In genomic region chr10:129807211-129807610, GRCh38 we compare ENCODE assay signal across 23 cellular contexts.
DNase-seq lines count a peak whose midpoint lies in the region; ATAC-seq and TF ChIP-seq lines count a peak whose summit lies in the region.
"Had no signal": no experiment of that assay in that cellular context is flagged by ENCODE, and none has a peak within 500 bp of the region (broad histone marks: within the 10 kb centered on the region; RNA-seq: fewer than 3 reads in every experiment).

No MANE protein-coding gene starts in this region.

- H3K4ac ChIP-seq in neuronal stem cell (ENCODE audit: low read length) = no peak overlapping the region

- H4K91ac ChIP-seq in neuronal stem cell (ENCODE audit: low read depth, low read length, poor library complexity) = no peak overlapping the region

- WGBS in neuronal stem cell (ENCODE audit: extremely low coverage in 2 of 2, insufficient read length in 2 of 2, insufficient replicate concordance in 1 of 2), 2 donors = no CpG with 5 or more reads among the region's 7 CpGs
- 90 to 93% methylated on average over 4 to 7 of the region's 7 CpGs for WGBS in endodermal cell (ENCODE audit: insufficient coverage in 1 of 2, insufficient read length in 1 of 2), 2 experiments

- no peak overlapping the region for H2BK5ac ChIP-seq in neuronal stem cell (ENCODE audit: low read length)

- H3K4me3 ChIP-seq in right atrium auricular region (no peak overlapping the region), neuronal stem cell (ENCODE audit: low read length in 2 of 2) (no peak overlapping the region), endodermal cell (ENCODE audit: low read length) (no peak overlapping the region)
- H3K4me3 ChIP-seq: A549; BLaER1 treated with 17β-estradiol and CSF1 and Interleukin-3, amounts not matched to agents 10 nM and 100 nM; GM12878 had no signal

- H3K9me3 ChIP-seq in right atrium auricular region (peaks cover 0 to 36% of the 10 kb centered on the region in 2 donors), neuronal stem cell (replicated peaks in 1 of 2; ENCODE audit: control insufficient read depth in 2 of 2, insufficient read depth in 1 of 2, low read depth in 1 of 2, low read length in 2 of 2) (peaks cover 0 to 4% of the 10 kb centered on the region in 2 donors), endodermal cell (ENCODE audit: control insufficient read depth, low read length) (peaks cover 5% of the 10 kb centered on the region)

- no peak overlapping the region for H4K8ac ChIP-seq in neuronal stem cell (ENCODE audit: low read depth, low read length)

- H3K14ac ChIP-seq in neuronal stem cell (ENCODE audit: low read length) = no peak overlapping the region

- H3K27me3 Mint-ChIP-seq in glutamatergic neuron (ENCODE audit: unreplicated experiment) (peaks cover 11% of the 10 kb centered on the region), endodermal cell (ENCODE audit: insufficient read depth) (peaks cover 4% of the 10 kb centered on the region)
- H3K27me3 Mint-ChIP-seq: B cell; CD4-positive, alpha-beta T cell had no signal

- peak; percentile 51 for DNase-seq in right atrium auricular region (ENCODE audit: low spot score)
- no peak for DNase-seq in left ventricle myocardium superior
- no peak for DNase-seq in glutamatergic neuron
- DNase-seq in neuronal stem cell (ENCODE audit: low spot score) = no peak
- no peak for DNase-seq in endodermal cell
- DNase-seq in activated gamma-delta T cell treated with Interleukin-2 at 50 U/mL for 16 hours = no peak
- DNase-seq: AML-193; Caco-2; Calu3; CD4-positive, alpha-beta T cell; CD8-positive, alpha-beta T cell; DMS153; DMS53; DMS79; DND-41; EL; GDM1 had no signal

- no peak overlapping the region for H2BK120ac ChIP-seq in neuronal stem cell (ENCODE audit: low read depth, low read length)

- H3K27ac ChIP-seq in right atrium auricular region (no peak overlapping the region), neuronal stem cell (replicated peaks; ENCODE audit: low read length) (no peak overlapping the region), endodermal cell (ENCODE audit: low read depth, low read length) (no peak overlapping the region)
- H3K27ac ChIP-seq: 22Rv1; A549; BLaER1 treated with 17β-estradiol and CSF1 and Interleukin-3, amounts not matched to agents 10 nM and 100 nM; C4-2B had no signal

- H3K36me3 ChIP-seq in right atrium auricular region = no peaks in the 10 kb centered on the region
- H3K36me3 ChIP-seq in neuronal stem cell (replicated peaks in 1 of 2; ENCODE audit: control insufficient read depth in 2 of 2, insufficient read depth in 2 of 2, low read length in 2 of 2) = no peaks in the 10 kb centered on the region
- H3K36me3 ChIP-seq in endodermal cell (ENCODE audit: control insufficient read depth, insufficient read depth, low read length) = no peaks in the 10 kb centered on the region

- H3K36me3 Mint-ChIP-seq in glutamatergic neuron (ENCODE audit: unreplicated experiment) (peaks cover 36% of the 10 kb centered on the region), endodermal cell (ENCODE audit: low read depth) (no peaks in the 10 kb centered on the region)
- H3K36me3 Mint-ChIP-seq: CD8-positive, alpha-beta T cell had no signal

- H2BK15ac ChIP-seq in neuronal stem cell (ENCODE audit: low read length) = no peak overlapping the region

- H3K79me1 ChIP-seq in neuronal stem cell (ENCODE audit: low read depth, low read length) = no peaks in the 10 kb centered on the region

- H3K4me2 ChIP-seq in neuronal stem cell (ENCODE audit: insufficient read depth, low read length, poor library complexity, severe bottlenecking) = no peak overlapping the region
- H3K4me2 ChIP-seq: A549; BLaER1 treated with 17β-estradiol and CSF1 and Interleukin-3, amounts not matched to agents 10 nM and 100 nM had no signal

- TF ChIP-seq CTCF in right atrium auricular region (IDR thresholded peaks at IDR 0.05) (no peak), glutamatergic neuron (IDR thresholded peaks at IDR 0.05; ENCODE audit: partially characterized antibody, unreplicated experiment) (no peak), endodermal cell (conservative IDR thresholded peaks at IDR 0.05) (no peak)

- peak overlapping the region; percentile 73 for H2AK5ac ChIP-seq in neuronal stem cell (ENCODE audit: low read depth, low read length)

- H3K27me3 ChIP-seq in right atrium auricular region (no peaks in the 10 kb centered on the region), neuronal stem cell (ENCODE audit: control insufficient read depth in 3 of 3, insufficient read depth in 3 of 3, low read depth in 1 of 3, low read length in 3 of 3) (no peaks in the 10 kb centered on the region), endodermal cell (ENCODE audit: control insufficient read depth, insufficient read depth, low read length, poor library complexity, severe bottlenecking) (no peaks in the 10 kb centered on the region)
- H3K27me3 ChIP-seq: BLaER1 treated with 17β-estradiol and CSF1 and Interleukin-3, amounts not matched to agents 10 nM and 100 nM had no signal

- no peak overlapping the region for H3K9ac ChIP-seq in neuronal stem cell (ENCODE audit: low read depth, low read length, poor library complexity)
- H3K9ac ChIP-seq in endodermal cell (ENCODE audit: extremely low read depth, low read length, poor library complexity, severe bottlenecking) = no peak overlapping the region
- H3K9ac ChIP-seq: BLaER1 treated with 17β-estradiol and CSF1 and Interleukin-3, amounts not matched to agents 10 nM and 100 nM had no signal

- intact Hi-C loops in left ventricle myocardium superior (cut with micrococcal nuclease) = no loop called here

- ATAC-seq in left ventricle myocardium superior = no peak
- ATAC-seq: A549; CD8-positive, alpha-beta T cell; GM12878 had no signal

- H2AFZ ChIP-seq in neuronal stem cell (ENCODE audit: low read length) = no peak overlapping the region

- no peaks in the 10 kb centered on the region for H3K4me1 ChIP-seq in right atrium auricular region
- H3K4me1 ChIP-seq in neuronal stem cell (ENCODE audit: control insufficient read depth in 2 of 2, insufficient read depth in 1 of 2, low read depth in 1 of 2, low read length in 2 of 2) = peaks cover 0 to 11% of the 10 kb centered on the region in 2 donors
- H3K4me1 ChIP-seq in endodermal cell (ENCODE audit: control insufficient read depth, insufficient read depth, low read length) = no peaks in the 10 kb centered on the region
- H3K4me1 ChIP-seq: A549; BLaER1 treated with 17β-estradiol and CSF1 and Interleukin-3, amounts not matched to agents 10 nM and 100 nM; Caco-2 had no signal

- peaks cover 32% of the 10 kb centered on the region for H3K4me1 Mint-ChIP-seq in glutamatergic neuron (ENCODE audit: low read depth, unreplicated experiment)
- peaks cover 5% of the 10 kb centered on the region for H3K4me1 Mint-ChIP-seq in endodermal cell
- H3K4me1 Mint-ChIP-seq: B cell had no signal

- peak overlapping the region; percentile 49 for H3K18ac ChIP-seq in neuronal stem cell (ENCODE audit: low read length)

- peaks cover 14% of the 10 kb centered on the region for H3K9me3 Mint-ChIP-seq in glutamatergic neuron (ENCODE audit: unreplicated experiment)
- H3K9me3 Mint-ChIP-seq in endodermal cell = peaks cover 24% of the 10 kb centered on the region

- H3K27ac Mint-ChIP-seq in glutamatergic neuron (ENCODE audit: unreplicated experiment) (peak overlapping the region; percentile 44), endodermal cell (no peak overlapping the region)
- H3K27ac Mint-ChIP-seq: B cell; CD4-positive, alpha-beta T cell; CD8-positive, alpha-beta T cell had no signal

- no peak overlapping the region for H2BK12ac ChIP-seq in neuronal stem cell (ENCODE audit: low read length)

- no peak overlapping the region for H3K23ac ChIP-seq in neuronal stem cell (ENCODE audit: low read depth, low read length, poor library complexity)

- no peak overlapping the region for H3K4me3 Mint-ChIP-seq in glutamatergic neuron (ENCODE audit: unreplicated experiment)
- no peak overlapping the region for H3K4me3 Mint-ChIP-seq in endodermal cell
- H3K4me3 Mint-ChIP-seq: B cell; CD4-positive, alpha-beta T cell; CD8-positive, alpha-beta T cell had no signal
